Comparison of ENCODE assay signal across 20 cellular contexts in the genomic region with DNA sequence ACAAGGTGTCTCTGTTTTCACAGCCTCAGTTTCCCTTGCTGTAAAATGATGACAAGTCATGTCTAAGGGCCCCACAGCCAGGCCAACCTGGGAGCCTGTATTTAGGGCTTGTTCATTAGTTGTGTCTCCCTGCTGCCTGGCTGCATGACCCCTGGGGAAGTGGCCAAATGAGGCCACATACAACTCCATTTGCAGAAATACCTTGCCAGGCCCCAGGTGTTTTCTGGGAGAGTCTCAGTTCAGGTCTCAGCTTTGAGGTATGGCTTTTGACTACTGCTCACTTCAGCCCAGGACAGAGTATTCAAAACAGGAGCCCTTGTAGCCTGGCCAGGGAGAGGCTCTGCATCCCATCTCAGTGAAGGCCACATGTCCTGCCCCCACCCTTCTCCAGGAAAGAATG.
"Had no signal": no experiment of that assay in that cellular context is flagged by ENCODE, and none has a peak within 500 bp of the region (broad histone marks: within the 10 kb centered on the region; RNA-seq: fewer than 3 reads in every experiment).

No MANE protein-coding gene starts in this region.

- H3K9me3 ChIP-seq: esophagus squamous epithelium, gastrocnemius medialis, heart right ventricle, lower lobe of right lung had no signal

- H3K27ac Mint-ChIP-seq: naive thymus-derived CD4-positive, alpha-beta T cell had no signal

- H3K9me3 Mint-ChIP-seq: naive thymus-derived CD4-positive, alpha-beta T cell had no signal

- DNase-seq: dermis blood vessel endothelial cell; dorsolateral prefrontal cortex; effector CD4-positive, alpha-beta T cell; effector memory CD4-positive, alpha-beta T cell; esophagus squamous epithelium; foreskin melanocyte; gastrocnemius medialis; glutamatergic neuron; heart right ventricle; hippocampal formation; kidney; kidney glomerular epithelial cell; left colon; left ventricle myocardium superior; lower lobe of right lung; mesendoderm; midbrain; naive thymus-derived CD4-positive, alpha-beta T cell had no signal

- ATAC-seq: gastrocnemius medialis; heart right ventricle; left colon; left lobe of liver; left ventricle myocardium superior; naive thymus-derived CD4-positive, alpha-beta T cell had no signal

- H3K4me3 Mint-ChIP-seq: naive thymus-derived CD4-positive, alpha-beta T cell had no signal

- H3K4me3 ChIP-seq: coronary artery, dorsolateral prefrontal cortex, esophagus squamous epithelium, gastrocnemius medialis, heart right ventricle, lower lobe of right lung had no signal

- H3K27ac ChIP-seq: coronary artery, esophagus squamous epithelium, gastrocnemius medialis, heart right ventricle, lower lobe of right lung had no signal

- H3K27me3 ChIP-seq: esophagus squamous epithelium, gastrocnemius medialis had no signal

- H3K4me1 ChIP-seq: esophagus squamous epithelium, gastrocnemius medialis, heart right ventricle, lower lobe of right lung had no signal

- H3K36me3 ChIP-seq: esophagus squamous epithelium, gastrocnemius medialis, heart right ventricle, lower lobe of right lung had no signal

- H3K36me3 Mint-ChIP-seq: naive thymus-derived CD4-positive, alpha-beta T cell had no signal

- H3K4me1 Mint-ChIP-seq: naive thymus-derived CD4-positive, alpha-beta T cell had no signal
